ENCODE assay signal across 8 cellular contexts in the genomic region with DNA sequence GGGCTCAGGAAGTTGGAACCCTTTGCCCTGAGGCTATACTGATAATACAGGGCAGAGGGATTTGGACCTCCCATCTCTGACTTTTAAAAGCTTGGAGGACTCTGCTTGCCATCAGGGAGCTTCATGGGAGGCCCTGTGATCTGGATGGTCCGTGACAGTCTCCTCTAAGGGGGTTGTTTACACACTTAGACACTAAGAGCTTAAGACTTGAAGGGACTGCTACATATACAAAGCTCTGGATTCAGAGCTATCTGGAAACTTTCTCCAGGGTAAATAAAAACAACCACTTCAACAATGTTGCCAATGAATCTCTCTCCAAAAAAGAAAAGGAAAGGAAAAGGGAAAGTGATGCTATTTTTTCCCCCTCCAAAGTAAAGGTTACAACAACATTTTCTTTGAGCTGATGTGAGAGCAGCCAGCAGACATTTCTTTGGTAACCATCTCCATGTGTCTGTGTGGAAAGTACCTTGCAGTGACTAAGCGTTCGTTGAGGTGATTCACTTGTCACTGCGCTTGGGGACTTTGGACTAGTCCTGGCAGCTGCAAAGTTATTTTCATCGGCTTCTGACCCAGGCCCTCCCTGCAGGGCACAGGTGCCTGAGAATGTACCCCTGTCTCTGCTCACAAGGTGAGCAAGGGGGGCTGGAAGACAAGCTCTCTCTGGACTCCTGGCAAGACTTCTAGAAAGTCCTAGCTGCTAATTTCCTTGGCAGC.
DNase-seq lines count a peak whose midpoint lies in the region; ATAC-seq and TF ChIP-seq lines count a peak whose summit lies in the region.

No MANE protein-coding gene starts in this region.

- peaks cover 49% of the 10 kb centered on the region for H3K4me1 ChIP-seq in skeletal muscle satellite cell (ENCODE audit: control insufficient read depth, insufficient read depth, low read length)

- DNase-seq in Calu3, result peak; percentile 61
- peak; percentile 77 for DNase-seq in LHCN-M2 (ENCODE audit: low read depth)
- DNase-seq in stimulated activated CD4-positive, alpha-beta T cell treated with anti-CD3 and anti-CD28 coated beads, Interleukin-2, amount 100 ng/mL, for 24 hours, result no peak
- DNase-seq in activated CD4-positive, alpha-beta T cell treated with anti-CD3 and anti-CD28 coated beads, Interleukin-2, amount 50 U/mL, for 1 hour, result no peak
- no peak for DNase-seq in C1 segment of cervical spinal cord (lab: John Stamatoyannopoulos, UW)

- CTCF ChIA-PET in Calu3 (lab: Charles Lee), result interaction anchor here (0.8 to 1.1 kb wide), 2 partner anchors 106 to 247 kb away, joined by 4 to 7 read pairs; no protein-coding TSS in a partner anchor

- no peak for TF ChIP-seq CTCF in Calu3 (IDR thresholded peaks at IDR 0.05; ENCODE audit: unreplicated experiment)

- peak overlapping the region; percentile 97 for H3K27ac Mint-ChIP-seq in Calu3 (ENCODE audit: unreplicated experiment)

- H3K4me3 ChIP-seq in skeletal muscle satellite cell (ENCODE audit: low read length), result no peak overlapping the region

- no peaks in the 10 kb centered on the region for H3K36me3 ChIP-seq in skeletal muscle satellite cell (ENCODE audit: insufficient read depth, low read length)

- ATAC-seq in GM21447 (IDR thresholded peaks at IDR 0.05; ENCODE audit: unreplicated experiment) (peak; percentile 81), esophagus mucosa (peak; percentile 51)

- peak overlapping the region; percentile 27 for H3K4me3 Mint-ChIP-seq in Calu3 (ENCODE audit: low read depth, unreplicated experiment)

- peaks cover 14% of the 10 kb centered on the region for H3K36me3 Mint-ChIP-seq in Calu3 (ENCODE audit: insufficient read depth, unreplicated experiment)

- intact Hi-C loops in Calu3 (cut with micrococcal nuclease; ENCODE audit: unreplicated experiment), result loop anchor here (5.0 kb wide), 3 partner anchors 204 to 306 kb away; no protein-coding TSS in a partner anchor

- peak overlapping the region; percentile 43 for H3K4me2 ChIP-seq in skeletal muscle satellite cell (ENCODE audit: low read length)

- H3K9ac ChIP-seq in skeletal muscle satellite cell (ENCODE audit: low read depth, low read length), result peak overlapping the region; percentile 71

- no peaks in the 10 kb centered on the region for H3K27me3 ChIP-seq in skeletal muscle satellite cell (ENCODE audit: control insufficient read depth, insufficient read depth, low read length)

- peaks cover 63% of the 10 kb centered on the region for H3K4me1 Mint-ChIP-seq in Calu3 (ENCODE audit: low read depth, unreplicated experiment)

- TSS peak; percentile 78 for BruUV-seq in Calu3 (replicated peaks; lab: Mats Ljungman, UMichigan)

- H3K9me3 ChIP-seq in skeletal muscle satellite cell (replicated peaks; ENCODE audit: low read length), result no peaks in the 10 kb centered on the region

- no peaks in the 10 kb centered on the region for H3K27me3 Mint-ChIP-seq in Calu3 (ENCODE audit: unreplicated experiment)

- no peaks in the 10 kb centered on the region for H3K9me3 Mint-ChIP-seq in Calu3 (ENCODE audit: low read depth, unreplicated experiment)

Comparison
In these comparisons a context has a peak if more than half of its experiments do, and no peak if none do; other contexts are left out.
1. DNase-seq: peak in Calu3 (single experiment) and LHCN-M2 (single experiment); none in stimulated activated CD4-positive, alpha-beta T cell treated with anti-CD3 and anti-CD28 coated beads, Interleukin-2, amount 100 ng/mL, for 24 hours (0 of 2), activated CD4-positive, alpha-beta T cell treated with anti-CD3 and anti-CD28 coated beads, Interleukin-2, amount 50 U/mL, for 1 hour (single experiment) and C1 segment of cervical spinal cord (0 of 14).